10 cellular contexts compared by ENCODE assay signal in the genomic region with DNA sequence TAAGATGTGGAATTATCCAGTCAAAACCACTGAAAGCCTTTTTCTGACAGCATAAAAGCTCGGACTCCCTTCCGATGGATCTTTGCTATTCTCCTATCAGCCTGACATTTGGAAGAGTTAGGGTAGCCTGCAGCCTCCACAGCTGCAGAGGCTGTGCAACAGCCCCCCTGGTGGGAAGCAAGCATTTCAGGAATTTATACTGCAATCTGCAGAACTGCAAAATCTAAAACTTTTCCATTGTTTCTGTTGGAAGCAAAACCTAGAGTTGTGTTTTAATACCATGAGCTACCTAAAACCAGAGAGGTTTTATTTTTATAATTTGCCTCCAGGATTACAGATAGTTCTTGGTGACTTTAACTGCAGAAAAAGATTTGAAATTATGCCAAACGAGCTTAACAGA.
DNase-seq lines count a peak whose midpoint lies in the region; FAIRE-seq and TF ChIP-seq lines count a peak whose summit lies in the region.
"Had no signal": no experiment of that assay in that cellular context is flagged by ENCODE, and none has a peak within 500 bp of the region (broad histone marks: within the 10 kb centered on the region; RNA-seq: fewer than 3 reads in every experiment).

No MANE protein-coding gene starts in this region.

- peak overlapping the region in 2 of 4 donors; percentile 9 to 15 for H3K4me3 Mint-ChIP-seq in IgD-negative memory B cell
- peak overlapping the region in 1 of 3 experiments; percentile 30 for H3K4me3 Mint-ChIP-seq in nephron
- H3K4me3 Mint-ChIP-seq in MCF 10A (ENCODE audit: unreplicated experiment) = no peak overlapping the region

- no peak for TF ChIP-seq POLR2A in ovary (IDR thresholded peaks at IDR 0.05)

- H3K4me1 Mint-ChIP-seq in IgD-negative memory B cell (peaks cover 56 to 76% (median 70%) of the 10 kb centered on the region in 3 donors), nephron (peaks cover 68% of the 10 kb centered on the region), MCF 10A (ENCODE audit: insufficient read depth, unreplicated experiment) (peaks cover 28% of the 10 kb centered on the region)

- intact Hi-C loops in ovary (cut with DNase I) (no loop called here), MCF 10A (cut with micrococcal nuclease) (no loop called here)

- H3K27ac ChIP-seq in AG04450 (ENCODE audit: low read depth, low read length) = no peak overlapping the region
- H3K27ac ChIP-seq in ovary = no peak overlapping the region
- H3K27ac ChIP-seq: C4-2B had no signal

- no peak for TF ChIP-seq EP300 in ovary (IDR thresholded peaks at IDR 0.05)

- H3K27me3 Mint-ChIP-seq in IgD-negative memory B cell (no peaks in the 10 kb centered on the region), nephron (ENCODE audit: low read depth) (no peaks in the 10 kb centered on the region), MCF 10A (ENCODE audit: insufficient read depth, unreplicated experiment) (no peaks in the 10 kb centered on the region)

- no peak for DNase-seq in AG04450 (ENCODE audit: low read depth, low spot score)
- DNase-seq in ovary = no peak
- no peak for DNase-seq in stimulated activated naive CD4-positive, alpha-beta T cell treated with Interleukin-2 at 50 U/mL for 16 hours (lab: John Stamatoyannopoulos, UW)
- no peak for DNase-seq in MCF 10A (ENCODE audit: unreplicated experiment)
- no peak for DNase-seq in DMS53 treated with DMSO at 0.1 percent for 48 hours (lab: John Stamatoyannopoulos, UW; ENCODE audit: unreplicated experiment)
- DNase-seq: GF-D8 had no signal

- peak overlapping the region; percentile 14; the same call in 1 of the 2 replicates for H3K4me3 ChIP-seq in AG04450 (ENCODE audit: low read depth, low read length)
- no peak overlapping the region for H3K4me3 ChIP-seq in ovary

- H3K27ac Mint-ChIP-seq in IgD-negative memory B cell = peak overlapping the region; percentile 24 to 89 (median 80)
- peak overlapping the region; percentile 68 to 74 (median 69) for H3K27ac Mint-ChIP-seq in nephron
- H3K27ac Mint-ChIP-seq in MCF 10A (ENCODE audit: low read depth, unreplicated experiment) = no peak overlapping the region

- POLR2A ChIA-PET in AG04450 (lab: Yijun Ruan, JAX) (interaction anchor here (0.5 to 2.6 kb wide), 2 partner anchors 15 to 17 kb away, joined by 5 to 11 read pairs; no protein-coding TSS in a partner anchor), MCF 10A (lab: Yijun Ruan, JAX) (interaction anchor here (0.6 to 1.0 kb wide), 2 partner anchors 9 to 13 kb away, joined by 3 read pairs; no protein-coding TSS in a partner anchor)

- WGBS in ovary, 3 donors = 5 to 7% (median 5%) methylated on average over 3 of the region's 3 CpGs

- no peaks in the 10 kb centered on the region for H3K9me3 ChIP-seq in AG04450 (ENCODE audit: control insufficient read depth, insufficient read depth, low read length)
- no peaks in the 10 kb centered on the region for H3K9me3 ChIP-seq in ovary

- TF ChIP-seq CTCF in AG04450 (IDR thresholded peaks at IDR 0.05; ENCODE audit: low read depth, low read length) (peak; percentile 23; the same call in 1 of the 2 replicates), nephron (IDR thresholded peaks at IDR 0.05; ENCODE audit: unreplicated experiment in 3 of 3) (no peak), ovary (IDR thresholded peaks at IDR 0.05) (no peak), MCF 10A (IDR thresholded peaks at IDR 0.05; ENCODE audit: unreplicated experiment) (no peak)

- H3K27me3 ChIP-seq in AG04450 (ENCODE audit: control insufficient read depth, insufficient read depth, low read length) = no peaks in the 10 kb centered on the region
- H3K27me3 ChIP-seq in ovary = no peaks in the 10 kb centered on the region

- peaks cover 18% of the 10 kb centered on the region for H3K4me1 ChIP-seq in ovary (ENCODE audit: insufficient read depth)

- CTCF ChIA-PET in AG04450 (lab: Charles Lee) = interaction anchor here (0.9 to 1.5 kb wide), 5 partner anchors 8 to 99 kb away, joined by 3 to 5 read pairs (median 4); no protein-coding TSS in a partner anchor
- CTCF ChIA-PET in MCF 10A (lab: Yijun Ruan, JAX) = interaction anchor here (0.6 to 1.0 kb wide), 3 partner anchors 9 to 187 kb away, joined by 3 read pairs; no protein-coding TSS in a partner anchor

- H3K36me3 Mint-ChIP-seq in IgD-negative memory B cell (peaks cover 2% of the 10 kb centered on the region), nephron (ENCODE audit: low read depth) (peaks cover 10% of the 10 kb centered on the region), MCF 10A (ENCODE audit: insufficient read depth, unreplicated experiment) (peaks cover 23% of the 10 kb centered on the region)

- no TSS peak for BruUV-seq in MCF 10A (replicated peaks; lab: Mats Ljungman, UMichigan)

- no peaks in the 10 kb centered on the region for H3K36me3 ChIP-seq in ovary

- no peaks in the 10 kb centered on the region for H3K9me3 Mint-ChIP-seq in IgD-negative memory B cell
- no peaks in the 10 kb centered on the region for H3K9me3 Mint-ChIP-seq in nephron
- H3K9me3 Mint-ChIP-seq in MCF 10A (ENCODE audit: unreplicated experiment) = no peaks in the 10 kb centered on the region

- FAIRE-seq in endometrium (lab: Jason Lieb, UNC) = peak; percentile 66
